10 cellular contexts compared by ENCODE assay signal in genomic region chr7:36047254-36047653, GRCh38.
DNase-seq lines count a peak whose midpoint lies in the region; ATAC-seq and TF ChIP-seq lines count a peak whose summit lies in the region.
"Had no signal": no experiment of that assay in that cellular context is flagged by ENCODE, and none has a peak within 500 bp of the region (broad histone marks: within the 10 kb centered on the region; RNA-seq: fewer than 3 reads in every experiment).

No MANE protein-coding gene starts in this region.

- no peak for ATAC-seq in GM21423 (IDR thresholded peaks at IDR 0.05; ENCODE audit: unreplicated experiment)

- H3K4me3 Mint-ChIP-seq in progenitor cell of endocrine pancreas (ENCODE audit: low read depth), result no peak overlapping the region

- peak; percentile 48 for TF ChIP-seq CTCF in GM12864 (IDR thresholded peaks at IDR 0.05; ENCODE audit: low read depth, low read length, missing control alignments)
- TF ChIP-seq CTCF in progenitor cell of endocrine pancreas (IDR thresholded peaks at IDR 0.05; ENCODE audit: unreplicated experiment), result peak; percentile 15
- TF ChIP-seq CTCF in GM13976 (IDR thresholded peaks at IDR 0.05; ENCODE audit: borderline replicate concordance, control extremely low read depth, extremely low read depth, insufficient read depth, missing control alignments), result no peak

- no peaks in the 10 kb centered on the region for H3K36me3 Mint-ChIP-seq in progenitor cell of endocrine pancreas (ENCODE audit: insufficient read depth)

- H3K27ac Mint-ChIP-seq in progenitor cell of endocrine pancreas, result no peak overlapping the region

- H3K4me1 Mint-ChIP-seq in progenitor cell of endocrine pancreas (ENCODE audit: low read depth), result no peaks in the 10 kb centered on the region

- peaks cover under 1% of the 10 kb centered on the region for H3K27me3 Mint-ChIP-seq in progenitor cell of endocrine pancreas

- H3K9me3 Mint-ChIP-seq in progenitor cell of endocrine pancreas (ENCODE audit: low read depth), result peaks cover 3% of the 10 kb centered on the region

- DNase-seq in GM12864 (ENCODE audit: low read depth) (no peak), MV-4-11 (lab: John Stamatoyannopoulos, UW) (peak; percentile 68), amniotic epithelial cell (ENCODE audit: low read depth) (peak; percentile 34), progenitor cell of endocrine pancreas (ENCODE audit: low spot score, unreplicated experiment) (no peak), GM13976 (ENCODE audit: low spot score) (no peak), glomerular visceral epithelial cell (ENCODE audit: extremely low spot score) (no peak)
- DNase-seq: stimulated activated CD4-positive, alpha-beta T cell treated with anti-CD3 and anti-CD28 coated beads, Interleukin-12 subunit alpha, Interleukin-12 subunit beta, amount 100 ng/mL, for 4 hours; T1000 had no signal

- H3K4me3 ChIP-seq in GM12864 (ENCODE audit: low read depth, low read length), result no peak overlapping the region
- H3K4me3 ChIP-seq: lung had no signal

- in situ Hi-C loops in GM13976 (cut with MboI; ENCODE audit: low sequenced_read_pairs, unreplicated experiment), result no loop called here

Comparison
In these comparisons a context has a peak if more than half of its experiments do, and no peak if none do; other contexts are left out.
1. DNase-seq: peak in MV-4-11 (single experiment) and amniotic epithelial cell (single experiment); none in GM12864 (single experiment), progenitor cell of endocrine pancreas (single experiment), GM13976 (single experiment) and glomerular visceral epithelial cell (single experiment).